In genomic region chr11:70542811-70543210, GRCh38 we compare ENCODE assay signal across 21 cellular contexts.
"Had no signal": no experiment of that assay in that cellular context is flagged by ENCODE, and none has a peak within 500 bp of the region (broad histone marks: within the 10 kb centered on the region; RNA-seq: fewer than 3 reads in every experiment).

No MANE protein-coding gene starts in this region.

- H3K36me3 ChIP-seq: MG63 had no signal

- H3K9me3 ChIP-seq: MG63 had no signal

- H3K27me3 ChIP-seq: MG63, SJSA1 had no signal

- DNase-seq: KBM-7, MG63, NCI-H1092, NCI-H1105 treated with DMSO at 0.1 percent for 48 hours, NCI-H1417 treated with DMSO at 0.1 percent for 48 hours, NCI-H146, NCI-H1694 treated with DMSO at 0.1 percent for 48 hours, NCI-H1930, NCI-H2081, NCI-H2107, NCI-H2227 treated with DMSO at 0.1 percent for 48 hours, NCI-H524, NCI-H526 treated with DMSO at 0.1 percent for 48 hours, NCI-H774, Right ventricle myocardium superior, RPMI8226, SIG-M5 had no signal

- H3K4me3 ChIP-seq: MG63, SJSA1, SK-N-MC had no signal

- H3K27ac ChIP-seq: HL-60, SJSA1, SK-N-MC had no signal

- FAIRE-seq: RCC 7860 had no signal
